Comparison of ENCODE assay signal across 14 cellular contexts in the genomic region with DNA sequence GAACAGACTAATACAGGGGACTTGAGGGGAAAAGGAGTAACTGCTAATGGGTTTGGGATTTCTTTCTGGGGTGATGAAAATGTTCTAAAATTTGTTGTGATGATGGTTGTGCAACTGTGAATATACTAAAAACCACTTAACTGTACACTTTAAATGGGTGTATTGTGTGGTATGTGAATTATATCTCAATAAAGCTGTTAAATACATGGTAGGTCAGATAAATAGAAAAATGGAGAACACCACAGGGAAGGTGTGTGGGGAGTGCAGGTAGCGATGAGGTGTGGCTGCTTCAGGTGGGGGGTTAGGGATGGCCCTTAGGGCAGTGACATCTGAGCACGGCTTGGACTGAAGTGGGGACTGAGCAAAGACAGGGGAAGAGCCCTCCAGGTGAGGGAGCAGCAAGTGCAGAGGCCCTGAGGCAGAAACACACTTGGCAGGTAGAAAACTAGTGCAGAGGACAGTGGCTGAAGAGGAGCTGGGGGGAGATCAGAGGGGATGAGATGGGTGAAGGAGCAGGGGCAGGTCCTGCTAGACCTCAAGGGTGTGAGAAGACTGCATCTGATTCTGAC. TPM values are rescaled to one million over a fixed set of nuclear protein-coding genes. Genes with fewer than 3 reads are reported as not detected.
DNase-seq lines count a peak whose midpoint lies in the region; ATAC-seq, FAIRE-seq and TF ChIP-seq lines count a peak whose summit lies in the region.
"Had no signal": no experiment of that assay in that cellular context is flagged by ENCODE, and none has a peak within 500 bp of the region (broad histone marks: within the 10 kb centered on the region; RNA-seq: fewer than 3 reads in every experiment).

No MANE protein-coding gene starts in this region.

- H3K4me1 ChIP-seq in HepG2 (ENCODE audit: insufficient read depth, low read length) = peaks cover 50% of the 10 kb centered on the region
- peaks cover 0 to 76% (median 29%) of the 10 kb centered on the region in 4 donors for H3K4me1 ChIP-seq in right lobe of liver

- no peak for TF ChIP-seq CTCF in HepG2 (CRISPR knock-in tag; IDR thresholded peaks at IDR 0.05)
- TF ChIP-seq CTCF in right lobe of liver (IDR thresholded peaks at IDR 0.05) = no peak
- no peak for TF ChIP-seq CTCF in neural crest cell (conservative IDR thresholded peaks at IDR 0.05)

- no peak overlapping the region for H3K4me3 ChIP-seq in HepG2 (replicated peaks in 1 of 3; ENCODE audit: insufficient read depth in 1 of 3, low read depth in 2 of 3, low read length in 3 of 3)
- H3K4me3 ChIP-seq in right lobe of liver = no peak overlapping the region
- H3K4me3 ChIP-seq: GM12878 had no signal

- H3K27me3 ChIP-seq in HepG2 (ENCODE audit: control insufficient read depth in 1 of 2, insufficient read depth in 2 of 2, low read length in 2 of 2) (no peaks in the 10 kb centered on the region), right lobe of liver (no peaks in the 10 kb centered on the region)

- H3K4me2 ChIP-seq in HepG2 (ENCODE audit: low read depth, low read length) = no peak overlapping the region

- CTCF ChIA-PET in HepG2 (lab: Yijun Ruan, JAX; ENCODE audit: low intra/inter-chr PET ratio, low total read pairs) = no interaction called here

- peaks cover 85% of the 10 kb centered on the region for H3K79me2 ChIP-seq in HepG2 (ENCODE audit: insufficient read depth, low read length)

- TF ChIP-seq POLR2A in HepG2 (IDR thresholded peaks at IDR 0.05; ENCODE audit: insufficient read depth in 1 of 2, low read depth in 2 of 2, low read length in 2 of 2) (no peak), right lobe of liver (IDR thresholded peaks at IDR 0.05) (no peak)

- ATAC-seq in HepG2 (no peak), right lobe of liver (no peak)
- ATAC-seq: GM12878 had no signal

- no peak for FAIRE-seq in HepG2 (lab: Jason Lieb, UNC)
- FAIRE-seq: GM12878, H54 had no signal

- peaks cover 32% of the 10 kb centered on the region for H3K4me1 Mint-ChIP-seq in neural crest cell

- 0 out of 2 replicates have a peak overlapping the region, but pooled peaks have one; percentile 41 for H3K9ac ChIP-seq in HepG2 (ENCODE audit: insufficient read depth, low read depth, low read length)

- peak overlapping the region; percentile 72 for H3K27ac Mint-ChIP-seq in neural crest cell (ENCODE audit: unreplicated experiment)

- intact Hi-C loops in HepG2 (cut with micrococcal nuclease; ENCODE audit: unreplicated experiment) (no loop called here), right lobe of liver (cut with DNase I) (no loop called here)

- in situ Hi-C loops in HepG2 (cut with HindIII; ENCODE audit: extremely low pct_ligation_motif_present, low pct_unique_long_range_greater_than_20kb) = no loop called here

- TF ChIP-seq EP300 in HepG2 (IDR thresholded peaks at IDR 0.05; ENCODE audit: low read depth in 2 of 2, low read length in 2 of 2) (no peak), HepG2 (CRISPR knock-in tag; IDR thresholded peaks at IDR 0.05; ENCODE audit: borderline replicate concordance) (no peak)

- H3K27me3 Mint-ChIP-seq in neural crest cell (ENCODE audit: low read depth) = no peaks in the 10 kb centered on the region

- H3K9me3 Mint-ChIP-seq in neural crest cell = no peaks in the 10 kb centered on the region
- H3K9me3 Mint-ChIP-seq: immature natural killer cell had no signal

- no peak for TF ChIP-seq RAD21 in HepG2 (CRISPR knock-in tag; IDR thresholded peaks at IDR 0.05)

- no peak overlapping the region for H2AFZ ChIP-seq in HepG2 (ENCODE audit: low read length)

- H3K36me3 ChIP-seq in HepG2 (replicated peaks in 1 of 2; ENCODE audit: control insufficient read depth in 1 of 2, insufficient read depth in 2 of 2, low read length in 2 of 2) (peaks cover 0 to 9% of the 10 kb centered on the region in 2 experiments; a peak in 3 of 5 replicates), right lobe of liver (no peaks in the 10 kb centered on the region)

- no peak for DNase-seq in HepG2 (ENCODE audit: low spot score)
- no peak for DNase-seq in right lobe of liver
- no peak for DNase-seq in caudate nucleus (lab: John Stamatoyannopoulos, UW)
- no peak for DNase-seq in neural crest cell (ENCODE audit: low read depth, low spot score)
- DNase-seq in NCI-H526 (lab: John Stamatoyannopoulos, UW) = no peak
- DNase-seq in nucleus accumbens (lab: John Stamatoyannopoulos, UW) = no peak
- no peak for DNase-seq in LoVo (ENCODE audit: low spot score)
- DNase-seq in NCI-H1105 treated with DMSO at 0.1 percent for 48 hours (lab: John Stamatoyannopoulos, UW) = no peak
- DNase-seq: activated CD8-positive, alpha-beta memory T cell treated with anti-CD3 and anti-CD28 coated beads, Interleukin-2, amount 50 U/mL, for 48 hours; immature natural killer cell; NCI-H146; SHP77 had no signal

- H4K20me1 ChIP-seq in HepG2 (ENCODE audit: insufficient read depth, low read length) = 0 out of 2 replicates have a peak, but pooled peaks cover 3% of the 10 kb centered on the region

- no TSS peak for BruUV-seq in HepG2 (replicated peaks; lab: Mats Ljungman, UMichigan)

- no peak overlapping the region for H3K4me3 Mint-ChIP-seq in neural crest cell
- H3K4me3 Mint-ChIP-seq: immature natural killer cell had no signal

- peak overlapping the region; percentile 33 for H3K27ac ChIP-seq in HepG2 (ENCODE audit: extremely low read length, insufficient read depth, low read length)
- no peak overlapping the region for H3K27ac ChIP-seq in right lobe of liver
- H3K27ac ChIP-seq in caudate nucleus (ENCODE audit: low read depth, low read length) = peak overlapping the region; percentile 78

- no peaks in the 10 kb centered on the region for H3K36me3 Mint-ChIP-seq in neural crest cell (ENCODE audit: low read depth)

- H3K9me3 ChIP-seq in HepG2 (ENCODE audit: low read length) (no peaks in the 10 kb centered on the region), right lobe of liver (no peaks in the 10 kb centered on the region)

- POLR2A ChIA-PET in HepG2 (lab: Yijun Ruan, JAX) = interaction anchor here (0.9 to 1.4 kb wide), 2 partner anchors 8 to 9 kb away, joined by 3 to 5 read pairs; no protein-coding TSS in a partner anchor

- 91% methylated on average over 2 of the region's 2 CpGs for WGBS in HepG2 (ENCODE audit: low lambda C conversion rate)
- WGBS in right lobe of liver (ENCODE audit: insufficient coverage, low coverage, low lambda C conversion rate, missing lambda C conversion rate) = 85% methylated on average over 2 of the region's 2 CpGs

RNA-seq across cellular contexts. Expression of a gene that starts 20.9 kb away (rescaled TPM):
- total RNA-seq in HepG2 (2016; rRNA removed; fragmentation: Illumina TruSeq; extraction: Trizol) (16.1 and 16.6 TPM in 2 replicates), right lobe of liver (10 to 100 TPM in 5 of 6 experiments, 1 to 10 TPM in 1; 9.7 to 54.1 (median 23.6) TPM), neural crest cell (53.5 and 71.1 TPM in 2 replicates)
- total RNA-seq in HepG2 (2016; cell fraction: cytosol; rRNA removed; fragmentation: Illumina TruSeq; extraction: Trizol; ENCODE audit: low read depth) = 10.4 and 11.3 TPM in 2 replicates
- 12.3 and 17.2 TPM in 2 replicates for total RNA-seq in HepG2 (2016; cell fraction: insoluble cytoplasmic fraction; rRNA removed; fragmentation: Illumina TruSeq; extraction: Trizol)
- total RNA-seq in HepG2 (2016; cell fraction: membrane; rRNA removed; fragmentation: Illumina TruSeq; extraction: Trizol) = 21.5 and 21.9 TPM in 2 replicates
- total RNA-seq in HepG2 (2016; cell fraction: nucleus; rRNA removed; fragmentation: Illumina TruSeq; extraction: Trizol) = 20.0 and 24.0 TPM in 2 replicates
- 25.2 and 30.1 TPM in 2 replicates for polyA plus RNA-seq in HepG2 (2011; rRNA removed)
- polyA plus RNA-seq in HepG2 (2011; cell fraction: cytosol; rRNA removed) = 19.7 and 22.7 TPM in 2 replicates
- polyA plus RNA-seq in HepG2 (2011; cell fraction: nucleus; rRNA removed) = 108 and 126 TPM in 2 replicates
- polyA plus RNA-seq in HepG2 (2012) = 22.5 and 36.8 TPM in 2 replicates
- 3.8 and 4.2 TPM in 2 replicates for polyA plus RNA-seq in HepG2 (2016; cell fraction: cytosol; fragmentation: Illumina TruSeq; extraction: Trizol; ENCODE audit: low read depth)
- polyA plus RNA-seq in HepG2 (2016; cell fraction: insoluble cytoplasmic fraction; fragmentation: Illumina TruSeq; extraction: Trizol; ENCODE audit: low read depth) = 24.1 and 30.7 TPM in 2 replicates
- 16.7 and 17.4 TPM in 2 replicates for polyA plus RNA-seq in HepG2 (2016; cell fraction: membrane; fragmentation: Illumina TruSeq; extraction: Trizol; ENCODE audit: low read depth)
- polyA plus RNA-seq in HepG2 (2016; cell fraction: nucleus; fragmentation: Illumina TruSeq; extraction: Trizol; ENCODE audit: insufficient read depth, low read depth) = 72.4 and 76.1 TPM in 2 replicates
- 25.3 and 40.6 TPM in 2 replicates for polyA minus RNA-seq in HepG2 (2011; rRNA and poly(A)+ RNA removed; ENCODE audit: low replicate concordance)
- 8.3 and 11.4 TPM in 2 replicates for polyA minus RNA-seq in HepG2 (2011; cell fraction: cytosol; rRNA and poly(A)+ RNA removed)
- 25.0 and 25.4 TPM in 2 replicates for polyA minus RNA-seq in HepG2 (2011; cell fraction: nucleus; rRNA and poly(A)+ RNA removed)

RNA-seq across cellular contexts. Expression of a gene that starts 22.3 kb away (rescaled TPM):
- total RNA-seq in HepG2 (2016; rRNA removed; fragmentation: Illumina TruSeq; extraction: Trizol) (17.5 and 24.8 TPM in 2 replicates), right lobe of liver (10 to 100 TPM; 10.6 to 19.1 (median 13.9) TPM), neural crest cell (52.2 and 59.1 TPM in 2 replicates)
- 20.0 and 27.3 TPM in 2 replicates for total RNA-seq in HepG2 (2016; cell fraction: cytosol; rRNA removed; fragmentation: Illumina TruSeq; extraction: Trizol; ENCODE audit: low read depth)
- total RNA-seq in HepG2 (2016; cell fraction: insoluble cytoplasmic fraction; rRNA removed; fragmentation: Illumina TruSeq; extraction: Trizol) = 14.9 and 23.0 TPM in 2 replicates
- total RNA-seq in HepG2 (2016; cell fraction: membrane; rRNA removed; fragmentation: Illumina TruSeq; extraction: Trizol) = 31.4 and 35.9 TPM in 2 replicates
- 18.6 and 22.0 TPM in 2 replicates for total RNA-seq in HepG2 (2016; cell fraction: nucleus; rRNA removed; fragmentation: Illumina TruSeq; extraction: Trizol)
- polyA plus RNA-seq in HepG2 (2011; rRNA removed) = 35.3 and 38.6 TPM in 2 replicates
- polyA plus RNA-seq in HepG2 (2011; cell fraction: cytosol; rRNA removed) = 30.5 and 35.2 TPM in 2 replicates
- 36.6 and 37.4 TPM in 2 replicates for polyA plus RNA-seq in HepG2 (2011; cell fraction: nucleus; rRNA removed)
- polyA plus RNA-seq in HepG2 (2012) = 21.4 and 25.3 TPM in 2 replicates
- polyA plus RNA-seq in HepG2 (2016; cell fraction: cytosol; fragmentation: Illumina TruSeq; extraction: Trizol; ENCODE audit: low read depth) = 32.5 and 40.9 TPM in 2 replicates
- 30.7 and 34.8 TPM in 2 replicates for polyA plus RNA-seq in HepG2 (2016; cell fraction: insoluble cytoplasmic fraction; fragmentation: Illumina TruSeq; extraction: Trizol; ENCODE audit: low read depth)
- 49.8 and 53.8 TPM in 2 replicates for polyA plus RNA-seq in HepG2 (2016; cell fraction: membrane; fragmentation: Illumina TruSeq; extraction: Trizol; ENCODE audit: low read depth)
- 49.9 and 52.5 TPM in 2 replicates for polyA plus RNA-seq in HepG2 (2016; cell fraction: nucleus; fragmentation: Illumina TruSeq; extraction: Trizol; ENCODE audit: insufficient read depth, low read depth)
- 68.5 and 193 TPM in 2 replicates for polyA minus RNA-seq in HepG2 (2011; rRNA and poly(A)+ RNA removed; ENCODE audit: low replicate concordance)
- 12.9 and 15.4 TPM in 2 replicates for polyA minus RNA-seq in HepG2 (2011; cell fraction: cytosol; rRNA and poly(A)+ RNA removed)
- 34.8 and 35.4 TPM in 2 replicates for polyA minus RNA-seq in HepG2 (2011; cell fraction: nucleus; rRNA and poly(A)+ RNA removed)

RNA-seq across cellular contexts. Expression of a gene that starts 29.3 kb away (rescaled TPM):
- total RNA-seq in HepG2 (2016; rRNA removed; fragmentation: Illumina TruSeq; extraction: Trizol) (0.20 TPM in 1 of 2 replicates, not detected in the other), right lobe of liver (under 1 TPM in 3 of 6 experiments, not detected in 3; 0.58 to 0.81 (median 0.70) TPM), neural crest cell (2.6 and 3.4 TPM in 2 replicates)
- 0.51 TPM in 1 of 2 replicates, not detected in the other for total RNA-seq in HepG2 (2016; cell fraction: cytosol; rRNA removed; fragmentation: Illumina TruSeq; extraction: Trizol; ENCODE audit: low read depth)
- 0.15 TPM in 1 of 2 replicates, not detected in the other for total RNA-seq in HepG2 (2016; cell fraction: insoluble cytoplasmic fraction; rRNA removed; fragmentation: Illumina TruSeq; extraction: Trizol)
- not detected in 2 replicates for total RNA-seq in HepG2 (2016; cell fraction: membrane; rRNA removed; fragmentation: Illumina TruSeq; extraction: Trizol)
- total RNA-seq in HepG2 (2016; cell fraction: nucleus; rRNA removed; fragmentation: Illumina TruSeq; extraction: Trizol) = 0.56 TPM in 1 of 2 replicates, not detected in the other
- 0.44 and 0.49 TPM in 2 replicates for polyA plus RNA-seq in HepG2 (2011; rRNA removed)
- polyA plus RNA-seq in HepG2 (2011; cell fraction: cytosol; rRNA removed) = 0.17 and 0.32 TPM in 2 replicates
- polyA plus RNA-seq in HepG2 (2011; cell fraction: nucleus; rRNA removed) = 5.3 and 9.9 TPM in 2 replicates
- 0.32 and 0.67 TPM in 2 replicates for polyA plus RNA-seq in HepG2 (2012)
- polyA plus RNA-seq in HepG2 (2016; cell fraction: cytosol; fragmentation: Illumina TruSeq; extraction: Trizol; ENCODE audit: low read depth) = 0.24 TPM in 1 of 2 replicates, not detected in the other
- polyA plus RNA-seq in HepG2 (2016; cell fraction: insoluble cytoplasmic fraction; fragmentation: Illumina TruSeq; extraction: Trizol; ENCODE audit: low read depth) = not detected in 2 replicates
- not detected in 2 replicates for polyA plus RNA-seq in HepG2 (2016; cell fraction: membrane; fragmentation: Illumina TruSeq; extraction: Trizol; ENCODE audit: low read depth)
- 1.1 TPM in 1 of 2 replicates, not detected in the other for polyA plus RNA-seq in HepG2 (2016; cell fraction: nucleus; fragmentation: Illumina TruSeq; extraction: Trizol; ENCODE audit: insufficient read depth, low read depth)
- 0.72 and 1.4 TPM in 2 replicates for polyA minus RNA-seq in HepG2 (2011; rRNA and poly(A)+ RNA removed; ENCODE audit: low replicate concordance)
- polyA minus RNA-seq in HepG2 (2011; cell fraction: cytosol; rRNA and poly(A)+ RNA removed) = 0.88 TPM in 1 of 2 replicates, not detected in the other
- 1.3 and 2.2 TPM in 2 replicates for polyA minus RNA-seq in HepG2 (2011; cell fraction: nucleus; rRNA and poly(A)+ RNA removed)

RNA-seq across cellular contexts. Expression of a gene that starts 43.1 kb away (rescaled TPM):
- total RNA-seq in HepG2 (2016; rRNA removed; fragmentation: Illumina TruSeq; extraction: Trizol) (14.8 and 18.8 TPM in 2 replicates), right lobe of liver (10 to 100 TPM in 3 of 6 experiments, 1 to 10 TPM in 3; 3.2 to 23.8 (median 11.2) TPM), neural crest cell (12.6 and 14.5 TPM in 2 replicates)
- total RNA-seq in HepG2 (2016; cell fraction: cytosol; rRNA removed; fragmentation: Illumina TruSeq; extraction: Trizol; ENCODE audit: low read depth) = 35.6 and 43.0 TPM in 2 replicates
- total RNA-seq in HepG2 (2016; cell fraction: insoluble cytoplasmic fraction; rRNA removed; fragmentation: Illumina TruSeq; extraction: Trizol) = 13.0 and 19.7 TPM in 2 replicates
- total RNA-seq in HepG2 (2016; cell fraction: membrane; rRNA removed; fragmentation: Illumina TruSeq; extraction: Trizol) = 47.7 and 65.6 TPM in 2 replicates
- total RNA-seq in HepG2 (2016; cell fraction: nucleus; rRNA removed; fragmentation: Illumina TruSeq; extraction: Trizol) = 12.8 and 17.5 TPM in 2 replicates
- 27.7 and 36.4 TPM in 2 replicates for polyA plus RNA-seq in HepG2 (2011; rRNA removed)
- 26.2 and 47.9 TPM in 2 replicates for polyA plus RNA-seq in HepG2 (2011; cell fraction: cytosol; rRNA removed)
- polyA plus RNA-seq in HepG2 (2011; cell fraction: nucleus; rRNA removed) = 41.2 and 43.3 TPM in 2 replicates
- polyA plus RNA-seq in HepG2 (2012) = 14.8 and 21.6 TPM in 2 replicates
- 55.5 and 75.3 TPM in 2 replicates for polyA plus RNA-seq in HepG2 (2016; cell fraction: cytosol; fragmentation: Illumina TruSeq; extraction: Trizol; ENCODE audit: low read depth)
- polyA plus RNA-seq in HepG2 (2016; cell fraction: insoluble cytoplasmic fraction; fragmentation: Illumina TruSeq; extraction: Trizol; ENCODE audit: low read depth) = 20.6 and 23.9 TPM in 2 replicates
- polyA plus RNA-seq in HepG2 (2016; cell fraction: membrane; fragmentation: Illumina TruSeq; extraction: Trizol; ENCODE audit: low read depth) = 69.4 and 78.8 TPM in 2 replicates
- polyA plus RNA-seq in HepG2 (2016; cell fraction: nucleus; fragmentation: Illumina TruSeq; extraction: Trizol; ENCODE audit: insufficient read depth, low read depth) = 25.2 and 32.3 TPM in 2 replicates
- polyA minus RNA-seq in HepG2 (2011; rRNA and poly(A)+ RNA removed; ENCODE audit: low replicate concordance) = 74.4 and 118 TPM in 2 replicates
- 40.0 and 42.1 TPM in 2 replicates for polyA minus RNA-seq in HepG2 (2011; cell fraction: cytosol; rRNA and poly(A)+ RNA removed)
- polyA minus RNA-seq in HepG2 (2011; cell fraction: nucleus; rRNA and poly(A)+ RNA removed) = 15.6 and 17.8 TPM in 2 replicates

Comparison
In these comparisons a context has a peak if more than half of its experiments do, and no peak if none do; other contexts are left out.
1. H3K27ac ChIP-seq: peak in HepG2 (single experiment) and caudate nucleus (single experiment); none in right lobe of liver (0 of 3).